Comparison of ENCODE assay signal across 8 cellular contexts in the genomic region with DNA sequence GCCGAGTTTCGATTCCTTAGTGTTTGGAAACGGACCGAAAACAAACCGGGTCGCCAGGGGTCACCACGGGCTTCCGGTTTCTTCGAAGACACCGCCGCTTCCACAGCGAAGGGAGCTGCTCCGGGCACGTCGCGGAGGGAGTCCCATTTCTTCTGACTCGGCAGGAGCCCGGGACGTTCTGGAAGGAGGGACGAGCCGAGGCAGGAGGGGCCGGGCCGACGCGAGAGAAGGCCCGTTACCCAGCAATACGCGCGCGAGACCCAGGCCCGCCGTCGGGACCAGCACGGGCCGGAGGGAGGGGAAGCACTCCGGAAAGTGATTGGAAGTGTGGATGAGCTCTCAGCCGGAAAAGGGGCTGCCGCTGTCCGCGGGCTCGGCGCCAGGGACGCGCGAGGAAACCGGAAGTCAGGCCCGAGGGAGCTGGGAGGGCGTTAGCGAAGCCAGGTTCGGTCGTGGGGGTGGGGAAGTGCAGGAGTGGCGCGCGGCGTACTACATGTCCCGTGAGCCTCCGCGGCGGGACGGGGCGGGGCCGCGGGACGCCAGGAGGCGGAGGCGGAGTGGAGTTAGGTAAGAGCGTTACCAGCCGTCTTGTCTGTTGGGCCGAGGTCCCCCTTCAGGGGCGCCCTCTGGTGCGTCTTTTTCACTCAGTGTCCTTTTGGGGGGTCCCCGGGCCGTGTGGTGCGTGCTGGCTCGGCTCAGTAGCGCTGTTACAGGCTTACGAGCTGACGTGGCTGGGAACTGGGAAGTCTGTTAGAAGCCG. TPM values are rescaled to one million over a fixed set of nuclear protein-coding genes. Genes with fewer than 3 reads are reported as not detected.
DNase-seq lines count a peak whose midpoint lies in the region; ATAC-seq and TF ChIP-seq lines count a peak whose summit lies in the region.

A gene with protein sequence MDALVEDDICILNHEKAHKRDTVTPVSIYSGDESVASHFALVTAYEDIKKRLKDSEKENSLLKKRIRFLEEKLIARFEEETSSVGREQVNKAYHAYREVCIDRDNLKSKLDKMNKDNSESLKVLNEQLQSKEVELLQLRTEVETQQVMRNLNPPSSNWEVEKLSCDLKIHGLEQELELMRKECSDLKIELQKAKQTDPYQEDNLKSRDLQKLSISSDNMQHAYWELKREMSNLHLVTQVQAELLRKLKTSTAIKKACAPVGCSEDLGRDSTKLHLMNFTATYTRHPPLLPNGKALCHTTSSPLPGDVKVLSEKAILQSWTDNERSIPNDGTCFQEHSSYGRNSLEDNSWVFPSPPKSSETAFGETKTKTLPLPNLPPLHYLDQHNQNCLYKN (minus strand): TSS at position 188 of the 760 bp plus-strand sequence. CDS start 8,207 bp downstream, outside the sequence.
A gene with protein sequence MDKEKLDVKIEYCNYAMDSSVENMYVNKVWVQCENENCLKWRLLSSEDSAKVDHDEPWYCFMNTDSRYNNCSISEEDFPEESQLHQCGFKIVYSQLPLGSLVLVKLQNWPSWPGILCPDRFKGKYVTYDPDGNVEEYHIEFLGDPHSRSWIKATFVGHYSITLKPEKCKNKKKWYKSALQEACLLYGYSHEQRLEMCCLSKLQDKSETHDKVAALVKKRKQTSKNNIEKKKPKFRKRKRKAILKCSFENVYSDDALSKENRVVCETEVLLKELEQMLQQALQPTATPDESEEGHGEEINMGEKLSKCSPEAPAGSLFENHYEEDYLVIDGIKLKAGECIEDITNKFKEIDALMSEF (plus strand): TSS at position 85 of the 760 bp plus-strand sequence. CDS start 64,348 bp downstream, outside the sequence.

- H3K4me2 ChIP-seq in OCI-LY3 (ENCODE audit: low read length) = peak within 1 kb of the TSS; percentile 96

- peak within 1 kb of the TSS; percentile 89 for H3K4me3 ChIP-seq in OCI-LY3 (ENCODE audit: low read length)

- DNase-seq in DMS114 treated with DMSO at 0.1 percent for 48 hours (lab: John Stamatoyannopoulos, UW; ENCODE audit: unreplicated experiment) (peak; percentile 85), HuH-7.5 (ENCODE audit: low spot score) (peak; percentile 65), activated T-cell treated with anti-CD3 and anti-CD28 coated beads for 4 hours (peak; percentile 89), epithelial cell of prostate (ENCODE audit: low read depth, low spot score) (peak; percentile 69), mucosa of gallbladder (ENCODE audit: low spot score) (peak; percentile 95)
- peak; percentile 78 to 81 for DNase-seq in stimulated activated CD8-positive, alpha-beta memory T cell treated with anti-CD3 and anti-CD28 coated beads, Interleukin-4, amount 100 ng/mL, for 4 hours (ENCODE audit: low read depth in 2 of 2, low spot score in 1 of 2)

- no peaks in the 10 kb centered on the region for H3K27me3 ChIP-seq in OCI-LY3 (ENCODE audit: low read depth, low read length)

- H4K20me1 ChIP-seq in OCI-LY3 (ENCODE audit: insufficient read depth, low read length) = no peaks in the 10 kb centered on the region

- H3K9me3 ChIP-seq in OCI-LY3 (ENCODE audit: insufficient read depth, low read length) = peaks cover 11% of the 10 kb centered on the region; the same call in 1 of the 2 replicates

- peaks cover 21% of the 10 kb centered on the region for H3K4me1 ChIP-seq in OCI-LY3 (ENCODE audit: low read length)

- H3K27ac ChIP-seq in OCI-LY3 (ENCODE audit: low read length) (peak within 1 kb of the TSS; percentile 82), epithelial cell of prostate (peak within 1 kb of the TSS; percentile 97)

- H3K9ac ChIP-seq in OCI-LY3 (ENCODE audit: low read length) = peak within 1 kb of the TSS; percentile 98

- H2AFZ ChIP-seq in OCI-LY3 (ENCODE audit: low read depth, low read length) = peak within 1 kb of the TSS; percentile 90

- peak; percentile 37 for TF ChIP-seq CTCF in OCI-LY3 (IDR thresholded peaks at IDR 0.05; ENCODE audit: low read depth, low read length)

- H3K36me3 ChIP-seq in OCI-LY3 (replicated peaks; ENCODE audit: low read depth, low read length) = peaks cover 29% of the 10 kb centered on the region

- ATAC-seq in GM21526 (IDR thresholded peaks at IDR 0.05; ENCODE audit: low FRiP score, unreplicated experiment) = peak; percentile 93

- peaks cover 49% of the 10 kb centered on the region for H3K79me2 ChIP-seq in OCI-LY3 (ENCODE audit: low read length)

RNA-seq across cellular contexts. Expression of the first gene that starts in this region (rescaled TPM):
- total RNA-seq in mucosa of gallbladder = 55.1 TPM

RNA-seq across cellular contexts. Expression of the second gene that starts in this region (rescaled TPM):
- 1.4 TPM for total RNA-seq in mucosa of gallbladder

Comparison
In these comparisons a context has a peak if more than half of its experiments do, and no peak if none do; other contexts are left out.
1. Peak in every context shown above with its lines: DNase-seq, ATAC-seq, H3K4me3 ChIP-seq and H3K27ac ChIP-seq.